Comparison of ENCODE assay signal across 11 cellular contexts in genomic region chr19:53013621-53014020, GRCh38. TPM values are rescaled to one million over a fixed set of nuclear protein-coding genes. Genes with fewer than 3 reads are reported as not detected.
"Had no signal": no experiment of that assay in that cellular context is flagged by ENCODE, and none has a peak within 500 bp of the region (broad histone marks: within the 10 kb centered on the region; RNA-seq: fewer than 3 reads in every experiment).

Gene ERVV-1 (plus strand): TSS chr19:53013921. CDS start chr19:53014091, 170 bp downstream.

- H3K4me3 ChIP-seq: GM23248, GM23338, HAP-1 had no signal

- H3K4me2 ChIP-seq: GM23338 had no signal

- H3K27ac Mint-ChIP-seq: GM23338, H9, HFFc6 had no signal

- H3K4me3 Mint-ChIP-seq: GM23338, H9, HFFc6 had no signal

- H3K36me3 ChIP-seq: HAP-1 had no signal

- DNase-seq: GM23248, GOT3, H7, H9, HCEC 1CT, HFFc6 had no signal

- H2AFZ ChIP-seq: GM23248, GM23338 had no signal

- H3K9me3 Mint-ChIP-seq: H9 had no signal

- H3K4me1 ChIP-seq: HAP-1 had no signal

- H3K27ac ChIP-seq: GM23248 had no signal

- H3K9ac ChIP-seq: GM23248 had no signal

- ATAC-seq: GM23338, HCT116 had no signal

RNA-seq across cellular contexts. Expression of gene ERVV-1, which starts in this region (rescaled TPM):
- total RNA-seq: GM23248, H1, H4, H9, HFFc6 had no signal
- polyA plus RNA-seq: GM23248, H1 had no signal
